In the genomic region with DNA sequence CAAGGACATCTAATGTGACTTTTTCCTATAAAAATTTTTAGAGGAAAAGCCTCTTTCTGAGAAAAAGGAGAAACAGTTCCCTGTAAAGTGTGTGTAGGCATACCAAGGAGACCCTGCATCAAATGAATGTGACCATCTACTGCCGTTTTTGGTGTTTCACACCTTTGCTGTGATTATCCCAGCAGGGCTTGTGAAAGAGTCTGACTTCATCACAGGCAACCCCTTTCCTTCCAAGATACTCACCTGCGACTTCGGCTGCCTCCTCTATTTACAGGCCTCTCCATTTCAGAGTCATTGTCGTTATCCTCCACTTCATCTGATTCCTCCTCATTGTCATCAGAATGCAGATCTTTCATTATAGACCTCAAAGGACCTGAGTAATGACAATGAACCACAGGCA, we compare ENCODE assay signal across 15 cellular contexts.
"Had no signal": no experiment of that assay in that cellular context is flagged by ENCODE, and none has a peak within 500 bp of the region (broad histone marks: within the 10 kb centered on the region; RNA-seq: fewer than 3 reads in every experiment).

No MANE protein-coding gene starts in this region.

- H3K9me3 ChIP-seq: adrenal gland, esophagus squamous epithelium, ovary, psoas muscle, tibial nerve, uterus had no signal

- H3K27ac Mint-ChIP-seq: activated CD4-positive, alpha-beta T cell treated with anti-CD3 and anti-CD28 coated beads, Interleukin-2, amount 10 ng/mL, durations not matched to agents 7 days and 5 days; activated T-helper 1 cell treated with anti-CD3 and anti-CD28 coated beads, Interleukin-12 subunit alpha, Interleukin-12 subunit beta, Interleukin-2, Interleukin-4 antibody, amounts not matched to agents 30 ng/mL and 10 ng/mL and 1 ng/mL, durations not matched to agents 14 hours and 24 hours and 36 hours; dendritic cell treated with granulocyte-macrophage colony-stimulating factor and Interleukin-4, amounts not matched to agents 40 ng/mL and 50 ng/mL, for 4 days; stimulated activated naive CD8-positive, alpha-beta T cell treated with anti-CD3 and anti-CD28 coated beads, Interleukin-15, Interleukin-2, amounts not matched to agents 100 ng/mL and 50 ng/mL, for 24 hours had no signal

- ATAC-seq: left ventricle myocardium superior, psoas muscle, right cardiac atrium had no signal

- H3K4me3 ChIP-seq: adrenal gland, esophagus squamous epithelium, ovary, psoas muscle, tibial nerve, uterus had no signal

- H3K4me1 ChIP-seq: uterus had no signal

- H3K27me3 ChIP-seq: adrenal gland, esophagus squamous epithelium, ovary, tibial nerve, uterus had no signal

- DNase-seq: activated CD4-positive, alpha-beta T cell treated with anti-CD3 and anti-CD28 coated beads, Interleukin-2, amount 10 ng/mL, durations not matched to agents 7 days and 5 days; activated CD8-positive, alpha-beta memory T cell treated with anti-CD3 and anti-CD28 coated beads for 24 hours; activated gamma-delta T cell treated with Interleukin-2 at 50 U/mL for 16 hours; adrenal gland; effector CD8-positive, alpha-beta T cell; esophagus squamous epithelium; left ventricle myocardium superior; ovary; psoas muscle; right cardiac atrium; uterus had no signal

- H3K27ac ChIP-seq: adrenal gland, esophagus squamous epithelium, ovary, psoas muscle, tibial nerve, uterus had no signal

- H3K4me3 Mint-ChIP-seq: activated CD4-positive, alpha-beta T cell treated with anti-CD3 and anti-CD28 coated beads, Interleukin-2, amount 10 ng/mL, durations not matched to agents 7 days and 5 days; activated T-helper 1 cell treated with anti-CD3 and anti-CD28 coated beads, Interleukin-12 subunit alpha, Interleukin-12 subunit beta, Interleukin-2, Interleukin-4 antibody, amounts not matched to agents 30 ng/mL and 10 ng/mL and 1 ng/mL, durations not matched to agents 14 hours and 24 hours and 36 hours; dendritic cell treated with granulocyte-macrophage colony-stimulating factor and Interleukin-4, amounts not matched to agents 40 ng/mL and 50 ng/mL, for 4 days; stimulated activated naive CD8-positive, alpha-beta T cell treated with anti-CD3 and anti-CD28 coated beads, Interleukin-15, Interleukin-2, amounts not matched to agents 100 ng/mL and 50 ng/mL, for 24 hours had no signal

- H3K9me3 Mint-ChIP-seq: dendritic cell treated with granulocyte-macrophage colony-stimulating factor and Interleukin-4, amounts not matched to agents 40 ng/mL and 50 ng/mL, for 4 days; stimulated activated naive CD8-positive, alpha-beta T cell treated with anti-CD3 and anti-CD28 coated beads, Interleukin-15, Interleukin-2, amounts not matched to agents 100 ng/mL and 50 ng/mL, for 24 hours had no signal

- H3K36me3 ChIP-seq: adrenal gland, ovary, uterus had no signal

- H3K27me3 Mint-ChIP-seq: activated CD4-positive, alpha-beta T cell treated with anti-CD3 and anti-CD28 coated beads, Interleukin-2, amount 10 ng/mL, durations not matched to agents 7 days and 5 days; dendritic cell treated with granulocyte-macrophage colony-stimulating factor and Interleukin-4, amounts not matched to agents 40 ng/mL and 50 ng/mL, for 4 days; stimulated activated naive CD8-positive, alpha-beta T cell treated with anti-CD3 and anti-CD28 coated beads, Interleukin-15, Interleukin-2, amounts not matched to agents 100 ng/mL and 50 ng/mL, for 24 hours had no signal
